ENCODE assay signal across 1 cellular context in genomic region chr14:77657244-77657643, GRCh38.
A peak's percentile ranks its signal among the peaks of the same experiment; 100 is the strongest.
TF ChIP-seq lines count a peak whose summit lies in the region.

No MANE protein-coding gene starts in this region.

TF ChIP-seq in HepG2, 621 proteins besides CTCF, POLR2A, EP300 and RAD21:
- TF ChIP-seq AGO1 (IDR thresholded peaks at IDR 0.05; ENCODE audit: low read depth, low read length, poor library complexity, severe bottlenecking) (no peak), ZMYM2 (CRISPR knock-in tag; IDR thresholded peaks at IDR 0.05) (no peak), GABPB1 (CRISPR knock-in tag; IDR thresholded peaks at IDR 0.05) (peak; percentile 11; the same call in 1 of the 2 replicates), GABPA (IDR thresholded peaks at IDR 0.05; ENCODE audit: low read depth, low read length) (no peak), GABPA (CRISPR knock-in tag; IDR thresholded peaks at IDR 0.05; ENCODE audit: low read depth) (peak; percentile 80), PHF21A (CRISPR knock-in tag; IDR thresholded peaks at IDR 0.05) (no peak), RNF219 (CRISPR knock-in tag; IDR thresholded peaks at IDR 0.05) (no peak), ZNF746 (CRISPR knock-in tag; IDR thresholded peaks at IDR 0.05) (no peak), SPEN (CRISPR knock-in tag; IDR thresholded peaks at IDR 0.05; ENCODE audit: low read depth) (no peak), FIP1L1 (IDR thresholded peaks at IDR 0.05; ENCODE audit: borderline replicate concordance, insufficient read depth, low read depth, low read length) (no peak), ZNF850 (CRISPR knock-in tag; conservative IDR thresholded peaks at IDR 0.05) (no peak), ZNF343 (CRISPR knock-in tag; IDR thresholded peaks at IDR 0.05) (no peak), MEF2D (CRISPR knock-in tag; IDR thresholded peaks at IDR 0.05) (no peak), ZNF766 (CRISPR knock-in tag; IDR thresholded peaks at IDR 0.05; ENCODE audit: borderline replicate concordance) (no peak), MIER2 (CRISPR knock-in tag; IDR thresholded peaks at IDR 0.05) (no peak)
